In the genomic region with DNA sequence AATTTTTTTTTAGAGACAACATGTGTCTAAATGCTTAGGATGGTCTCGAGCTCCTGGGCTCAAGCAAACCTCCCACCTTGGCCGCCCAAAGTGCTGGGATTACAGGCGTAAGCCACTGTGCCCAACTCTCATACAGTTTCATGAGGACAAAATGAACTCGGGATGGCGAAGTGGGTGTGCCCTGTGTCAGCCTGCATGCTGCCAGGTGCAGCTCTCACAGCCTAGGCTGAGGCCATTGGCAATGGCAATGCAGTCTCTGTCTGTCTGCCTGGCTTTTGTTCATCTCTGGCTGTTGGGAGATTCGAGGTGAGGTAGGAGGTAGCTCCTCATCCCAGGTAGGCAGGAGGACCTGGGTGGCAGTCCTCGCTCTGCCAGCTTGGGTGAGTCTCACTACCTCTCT, we compare ENCODE assay signal across 1 cellular context.
TF ChIP-seq lines count a peak whose summit lies in the region.

No MANE protein-coding gene starts in this region.

TF ChIP-seq in H1, 55 proteins besides CTCF, POLR2A, EP300 and RAD21 (continued from another document):
- TF ChIP-seq, protein P1, sequence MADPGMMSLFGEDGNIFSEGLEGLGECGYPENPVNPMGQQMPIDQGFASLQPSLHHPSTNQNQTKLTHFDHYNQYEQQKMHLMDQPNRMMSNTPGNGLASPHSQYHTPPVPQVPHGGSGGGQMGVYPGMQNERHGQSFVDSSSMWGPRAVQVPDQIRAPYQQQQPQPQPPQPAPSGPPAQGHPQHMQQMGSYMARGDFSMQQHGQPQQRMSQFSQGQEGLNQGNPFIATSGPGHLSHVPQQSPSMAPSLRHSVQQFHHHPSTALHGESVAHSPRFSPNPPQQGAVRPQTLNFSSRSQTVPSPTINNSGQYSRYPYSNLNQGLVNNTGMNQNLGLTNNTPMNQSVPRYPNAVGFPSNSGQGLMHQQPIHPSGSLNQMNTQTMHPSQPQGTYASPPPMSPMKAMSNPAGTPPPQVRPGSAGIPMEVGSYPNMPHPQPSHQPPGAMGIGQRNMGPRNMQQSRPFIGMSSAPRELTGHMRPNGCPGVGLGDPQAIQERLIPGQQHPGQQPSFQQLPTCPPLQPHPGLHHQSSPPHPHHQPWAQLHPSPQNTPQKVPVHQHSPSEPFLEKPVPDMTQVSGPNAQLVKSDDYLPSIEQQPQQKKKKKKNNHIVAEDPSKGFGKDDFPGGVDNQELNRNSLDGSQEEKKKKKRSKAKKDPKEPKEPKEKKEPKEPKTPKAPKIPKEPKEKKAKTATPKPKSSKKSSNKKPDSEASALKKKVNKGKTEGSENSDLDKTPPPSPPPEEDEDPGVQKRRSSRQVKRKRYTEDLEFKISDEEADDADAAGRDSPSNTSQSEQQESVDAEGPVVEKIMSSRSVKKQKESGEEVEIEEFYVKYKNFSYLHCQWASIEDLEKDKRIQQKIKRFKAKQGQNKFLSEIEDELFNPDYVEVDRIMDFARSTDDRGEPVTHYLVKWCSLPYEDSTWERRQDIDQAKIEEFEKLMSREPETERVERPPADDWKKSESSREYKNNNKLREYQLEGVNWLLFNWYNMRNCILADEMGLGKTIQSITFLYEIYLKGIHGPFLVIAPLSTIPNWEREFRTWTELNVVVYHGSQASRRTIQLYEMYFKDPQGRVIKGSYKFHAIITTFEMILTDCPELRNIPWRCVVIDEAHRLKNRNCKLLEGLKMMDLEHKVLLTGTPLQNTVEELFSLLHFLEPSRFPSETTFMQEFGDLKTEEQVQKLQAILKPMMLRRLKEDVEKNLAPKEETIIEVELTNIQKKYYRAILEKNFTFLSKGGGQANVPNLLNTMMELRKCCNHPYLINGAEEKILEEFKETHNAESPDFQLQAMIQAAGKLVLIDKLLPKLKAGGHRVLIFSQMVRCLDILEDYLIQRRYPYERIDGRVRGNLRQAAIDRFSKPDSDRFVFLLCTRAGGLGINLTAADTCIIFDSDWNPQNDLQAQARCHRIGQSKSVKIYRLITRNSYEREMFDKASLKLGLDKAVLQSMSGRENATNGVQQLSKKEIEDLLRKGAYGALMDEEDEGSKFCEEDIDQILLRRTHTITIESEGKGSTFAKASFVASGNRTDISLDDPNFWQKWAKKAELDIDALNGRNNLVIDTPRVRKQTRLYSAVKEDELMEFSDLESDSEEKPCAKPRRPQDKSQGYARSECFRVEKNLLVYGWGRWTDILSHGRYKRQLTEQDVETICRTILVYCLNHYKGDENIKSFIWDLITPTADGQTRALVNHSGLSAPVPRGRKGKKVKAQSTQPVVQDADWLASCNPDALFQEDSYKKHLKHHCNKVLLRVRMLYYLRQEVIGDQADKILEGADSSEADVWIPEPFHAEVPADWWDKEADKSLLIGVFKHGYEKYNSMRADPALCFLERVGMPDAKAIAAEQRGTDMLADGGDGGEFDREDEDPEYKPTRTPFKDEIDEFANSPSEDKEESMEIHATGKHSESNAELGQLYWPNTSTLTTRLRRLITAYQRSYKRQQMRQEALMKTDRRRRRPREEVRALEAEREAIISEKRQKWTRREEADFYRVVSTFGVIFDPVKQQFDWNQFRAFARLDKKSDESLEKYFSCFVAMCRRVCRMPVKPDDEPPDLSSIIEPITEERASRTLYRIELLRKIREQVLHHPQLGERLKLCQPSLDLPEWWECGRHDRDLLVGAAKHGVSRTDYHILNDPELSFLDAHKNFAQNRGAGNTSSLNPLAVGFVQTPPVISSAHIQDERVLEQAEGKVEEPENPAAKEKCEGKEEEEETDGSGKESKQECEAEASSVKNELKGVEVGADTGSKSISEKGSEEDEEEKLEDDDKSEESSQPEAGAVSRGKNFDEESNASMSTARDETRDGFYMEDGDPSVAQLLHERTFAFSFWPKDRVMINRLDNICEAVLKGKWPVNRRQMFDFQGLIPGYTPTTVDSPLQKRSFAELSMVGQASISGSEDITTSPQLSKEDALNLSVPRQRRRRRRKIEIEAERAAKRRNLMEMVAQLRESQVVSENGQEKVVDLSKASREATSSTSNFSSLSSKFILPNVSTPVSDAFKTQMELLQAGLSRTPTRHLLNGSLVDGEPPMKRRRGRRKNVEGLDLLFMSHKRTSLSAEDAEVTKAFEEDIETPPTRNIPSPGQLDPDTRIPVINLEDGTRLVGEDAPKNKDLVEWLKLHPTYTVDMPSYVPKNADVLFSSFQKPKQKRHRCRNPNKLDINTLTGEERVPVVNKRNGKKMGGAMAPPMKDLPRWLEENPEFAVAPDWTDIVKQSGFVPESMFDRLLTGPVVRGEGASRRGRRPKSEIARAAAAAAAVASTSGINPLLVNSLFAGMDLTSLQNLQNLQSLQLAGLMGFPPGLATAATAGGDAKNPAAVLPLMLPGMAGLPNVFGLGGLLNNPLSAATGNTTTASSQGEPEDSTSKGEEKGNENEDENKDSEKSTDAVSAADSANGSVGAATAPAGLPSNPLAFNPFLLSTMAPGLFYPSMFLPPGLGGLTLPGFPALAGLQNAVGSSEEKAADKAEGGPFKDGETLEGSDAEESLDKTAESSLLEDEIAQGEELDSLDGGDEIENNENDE (IDR thresholded peaks at IDR 0.05; ENCODE audit: insufficient replicate concordance, low read length), result no peak
- no peak for TF ChIP-seq MAX (IDR thresholded peaks at IDR 0.05)
